ENCODE assay signal across 2 cellular contexts in genomic region chr16:1176280-1176897, GRCh38.
TF ChIP-seq lines count a peak whose summit lies in the region.

No MANE protein-coding gene starts in this region.

TF ChIP-seq in HEK293, 187 proteins besides CTCF, POLR2A, EP300 and RAD21:
- TF ChIP-seq ZNF623 (tag by site-specific recombination; IDR thresholded peaks at IDR 0.05) (peak; percentile 44), ZNF19 (tag by site-specific recombination; IDR thresholded peaks at IDR 0.05; ENCODE audit: low read depth) (no peak)

TF ChIP-seq in H1, 55 proteins besides CTCF, POLR2A, EP300 and RAD21:
- TF ChIP-seq GTF2F1 (IDR thresholded peaks at IDR 0.05; ENCODE audit: borderline replicate concordance, low read depth, low read length) (no peak), ASH2L (IDR thresholded peaks at IDR 0.05; ENCODE audit: low read length) (no peak), E2F6 (IDR thresholded peaks at IDR 0.05) (no peak), JUND (IDR thresholded peaks at IDR 0.05; ENCODE audit: low read length) (no peak), SIRT6 (IDR thresholded peaks at IDR 0.05; ENCODE audit: low read length) (no peak), SP4 (IDR thresholded peaks at IDR 0.05; ENCODE audit: low read length) (no peak), KDM4A (IDR thresholded peaks at IDR 0.05; ENCODE audit: low read depth, low read length, severe bottlenecking) (no peak), BACH1 (IDR thresholded peaks at IDR 0.05; ENCODE audit: low read length) (no peak), TEAD4 (IDR thresholded peaks at IDR 0.05; ENCODE audit: low read depth, low read length) (no peak), TAF1 (IDR thresholded peaks at IDR 0.05; ENCODE audit: low read depth, low read length) (no peak), SP1 (IDR thresholded peaks at IDR 0.05; ENCODE audit: low read depth, low read length) (no peak)
- TF ChIP-seq, protein P1, sequence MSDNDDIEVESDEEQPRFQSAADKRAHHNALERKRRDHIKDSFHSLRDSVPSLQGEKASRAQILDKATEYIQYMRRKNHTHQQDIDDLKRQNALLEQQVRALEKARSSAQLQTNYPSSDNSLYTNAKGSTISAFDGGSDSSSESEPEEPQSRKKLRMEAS (IDR thresholded peaks at IDR 0.05), result no peak
